ENCODE assay signal across 21 cellular contexts in the genomic region with DNA sequence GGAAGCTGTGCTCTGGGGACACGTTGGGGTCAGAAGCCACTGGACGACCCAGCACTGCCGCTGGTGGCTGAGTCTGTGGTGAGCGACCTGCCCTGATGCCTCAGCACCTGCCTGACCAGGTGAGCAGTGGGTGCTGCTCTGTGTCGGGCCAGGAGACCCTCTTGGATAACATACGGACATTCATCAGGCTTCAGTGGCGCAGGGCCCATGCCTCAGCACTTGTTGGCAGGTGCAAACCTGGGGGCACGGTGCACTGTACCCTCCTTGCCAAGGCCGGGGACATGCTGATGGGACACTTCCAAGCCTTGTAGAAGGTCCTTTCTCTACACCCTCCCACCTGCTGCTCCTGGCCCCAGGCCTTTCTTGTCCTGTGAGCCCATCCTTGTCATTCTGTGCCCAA. TPM values are rescaled to one million over a fixed set of nuclear protein-coding genes. Genes with fewer than 3 reads are reported as not detected.
DNase-seq lines count a peak whose midpoint lies in the region; ATAC-seq lines count a peak whose summit lies in the region.
"Had no signal": no experiment of that assay in that cellular context is flagged by ENCODE, and none has a peak within 500 bp of the region (broad histone marks: within the 10 kb centered on the region; RNA-seq: fewer than 3 reads in every experiment).

No MANE protein-coding gene starts in this region.

- H3K4ac ChIP-seq in neuronal stem cell (ENCODE audit: low read length): no peak overlapping the region

- no peak overlapping the region for H2BK5ac ChIP-seq in neuronal stem cell (ENCODE audit: low read length)

- H3K27ac ChIP-seq in neuronal stem cell (replicated peaks; ENCODE audit: low read length): no peak overlapping the region

- H3K18ac ChIP-seq in neuronal stem cell (ENCODE audit: low read length): peak overlapping the region; percentile 15

- no peak overlapping the region for H2BK15ac ChIP-seq in neuronal stem cell (ENCODE audit: low read length)

- no peak for ATAC-seq in left ventricle myocardium superior
- ATAC-seq in Right ventricle myocardium inferior: no peak
- ATAC-seq in esophagus mucosa: peak; percentile 14

- H3K27me3 ChIP-seq in NT2/D1 (ENCODE audit: insufficient read depth, insufficient read length) (no peaks in the 10 kb centered on the region), neuronal stem cell (ENCODE audit: control insufficient read depth in 3 of 3, insufficient read depth in 3 of 3, low read depth in 1 of 3, low read length in 3 of 3) (peaks cover 0 to 29% (median 0%) of the 10 kb centered on the region in 3 experiments)

- WGBS in neuronal stem cell (ENCODE audit: extremely low coverage in 2 of 2, insufficient read length in 2 of 2, insufficient replicate concordance in 1 of 2), 2 donors: no CpG with 5 or more reads among the region's 9 CpGs

- H3K23ac ChIP-seq in neuronal stem cell (ENCODE audit: low read depth, low read length, poor library complexity): peak overlapping the region; percentile 22

- no peak overlapping the region for H2AK5ac ChIP-seq in neuronal stem cell (ENCODE audit: low read depth, low read length)

- H2BK12ac ChIP-seq in neuronal stem cell (ENCODE audit: low read length): no peak overlapping the region

- H3K4me2 ChIP-seq in neuronal stem cell (ENCODE audit: insufficient read depth, low read length, poor library complexity, severe bottlenecking): no peak overlapping the region

- H3K9ac ChIP-seq in NT2/D1 (ENCODE audit: insufficient read length, low read depth) (peak overlapping the region; percentile 21), neuronal stem cell (ENCODE audit: low read depth, low read length, poor library complexity) (no peak overlapping the region)

- H3K4me1 ChIP-seq in NT2/D1 (ENCODE audit: insufficient read depth, insufficient read length): peaks cover 25% of the 10 kb centered on the region
- peaks cover 0 to 7% of the 10 kb centered on the region in 2 donors for H3K4me1 ChIP-seq in neuronal stem cell (ENCODE audit: control insufficient read depth in 2 of 2, insufficient read depth in 1 of 2, low read depth in 1 of 2, low read length in 2 of 2)

- H3K36me3 ChIP-seq in NT2/D1 (ENCODE audit: insufficient read depth, insufficient read length, low read length): no peaks in the 10 kb centered on the region
- no peaks in the 10 kb centered on the region for H3K36me3 ChIP-seq in neuronal stem cell (replicated peaks in 1 of 2; ENCODE audit: control insufficient read depth in 2 of 2, insufficient read depth in 2 of 2, low read length in 2 of 2)

- no peak overlapping the region for H3K14ac ChIP-seq in neuronal stem cell (ENCODE audit: low read length)

- DNase-seq in left ventricle myocardium superior (peak; percentile 26), Right ventricle myocardium inferior (ENCODE audit: missing footprints) (no peak), NT2/D1 (ENCODE audit: low read depth, low spot score) (no peak), neuronal stem cell (ENCODE audit: low spot score) (no peak), COR-L47 (lab: John Stamatoyannopoulos, UW) (no peak), NCI-H2171 (lab: John Stamatoyannopoulos, UW) (no peak), NCI-H1417 (lab: John Stamatoyannopoulos, UW) (no peak)
- DNase-seq: 8988T; C1 segment of cervical spinal cord; CD4-positive, alpha-beta T cell; DMS153; DMS79; GDM1; GOT3; H9; IMR-90; KBM-7 had no signal

- no peak overlapping the region for H4K8ac ChIP-seq in neuronal stem cell (ENCODE audit: low read depth, low read length)

- H3K4me3 ChIP-seq in NT2/D1 (ENCODE audit: insufficient read length, low read depth): no peak overlapping the region
- H3K4me3 ChIP-seq in neuronal stem cell (ENCODE audit: low read length in 2 of 2): peak overlapping the region in 1 of 2 donors; percentile 39

- no peak overlapping the region for H2BK120ac ChIP-seq in neuronal stem cell (ENCODE audit: low read depth, low read length)

- peaks cover 16% of the 10 kb centered on the region; the same call in 1 of the 2 replicates for H3K9me3 ChIP-seq in NT2/D1 (ENCODE audit: insufficient read depth, low read length)
- H3K9me3 ChIP-seq in neuronal stem cell (replicated peaks in 1 of 2; ENCODE audit: control insufficient read depth in 2 of 2, insufficient read depth in 1 of 2, low read depth in 1 of 2, low read length in 2 of 2): no peaks in the 10 kb centered on the region

- H3K79me1 ChIP-seq in neuronal stem cell (ENCODE audit: low read depth, low read length): no peaks in the 10 kb centered on the region

- no peak overlapping the region for H2AFZ ChIP-seq in neuronal stem cell (ENCODE audit: low read length)

- intact Hi-C loops in left ventricle myocardium superior (cut with micrococcal nuclease) (no loop called here), Right ventricle myocardium inferior (cut with DNase I) (no loop called here)

- H4K91ac ChIP-seq in neuronal stem cell (ENCODE audit: low read depth, low read length, poor library complexity): no peak overlapping the region

RNA-seq across cellular contexts. Expression of gene MYT1, which starts 34.1 kb away (rescaled TPM):
- 0.20 TPM for total RNA-seq in left ventricle myocardium superior
- total RNA-seq in Right ventricle myocardium inferior: 0.16 TPM
- total RNA-seq in esophagus mucosa: not detected
- 3.1 TPM for polyA plus RNA-seq in neuronal stem cell (2013, experiment 1 of 2)
- polyA plus RNA-seq in neuronal stem cell (2013, experiment 2 of 2): 3.2 TPM
- total RNA-seq: A673, Daoy, IMR-90 had no signal
- polyA plus RNA-seq: AG04450, IMR-90 had no signal

RNA-seq across cellular contexts. Expression of gene PCMTD2, which starts 57.2 kb away (rescaled TPM):
- total RNA-seq in left ventricle myocardium superior (87.2 TPM), Right ventricle myocardium inferior (71.0 TPM), esophagus mucosa (26.0 TPM)
- 40.9 TPM for polyA plus RNA-seq in neuronal stem cell (2013, experiment 1 of 2)
- 42.6 TPM for polyA plus RNA-seq in neuronal stem cell (2013, experiment 2 of 2)
